Comparison of ENCODE assay signal across 12 cellular contexts in the genomic region with DNA sequence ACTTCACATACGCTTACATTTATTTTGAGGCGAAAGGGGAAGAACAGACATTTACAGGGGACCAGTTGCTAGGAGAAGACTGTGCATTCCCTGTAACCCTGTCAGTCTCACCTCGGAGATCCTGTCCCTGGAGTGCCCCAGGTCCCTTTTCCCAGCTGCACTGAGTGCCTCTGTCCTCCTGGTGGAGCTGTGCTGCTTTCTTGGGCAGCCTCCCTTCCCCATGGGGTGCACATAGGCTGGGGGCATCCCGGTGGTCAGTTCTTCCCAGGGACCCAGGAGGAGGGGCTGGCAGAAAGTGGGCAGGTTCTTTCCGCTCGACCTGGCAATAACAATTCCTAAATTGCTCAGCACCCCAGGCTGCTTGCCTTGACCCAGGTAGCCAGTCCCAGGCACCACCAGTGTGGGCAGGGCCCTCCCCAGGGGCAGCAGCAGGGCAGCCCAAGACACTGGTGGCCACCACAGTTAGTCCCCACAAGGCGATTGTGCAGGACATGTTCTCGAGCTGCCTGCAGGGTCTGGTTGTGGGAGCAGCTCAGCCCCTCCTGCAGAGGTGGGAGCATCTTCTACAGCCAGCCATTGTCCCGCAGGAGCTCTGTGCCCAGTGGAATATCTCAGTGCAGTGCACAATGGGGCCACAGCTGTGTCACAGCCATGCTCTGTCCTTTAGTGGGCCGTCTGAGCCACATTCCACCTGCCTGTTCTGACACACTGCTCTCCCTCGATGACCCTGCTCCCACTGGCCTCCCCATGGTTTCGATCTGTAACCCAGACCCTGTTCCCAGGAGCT. TPM values are rescaled to one million over a fixed set of nuclear protein-coding genes. Genes with fewer than 3 reads are reported as not detected.
DNase-seq lines count a peak whose midpoint lies in the region; ATAC-seq and TF ChIP-seq lines count a peak whose summit lies in the region.
"Had no signal": no experiment of that assay in that cellular context is flagged by ENCODE, and none has a peak within 500 bp of the region (broad histone marks: within the 10 kb centered on the region; RNA-seq: fewer than 3 reads in every experiment).

No MANE protein-coding gene starts in this region.

- H3K9me2 ChIP-seq in PC-3 (replicated peaks; ENCODE audit: low read length), result no peaks in the 10 kb centered on the region
- no peaks in the 10 kb centered on the region for H3K9me2 ChIP-seq in PC-9 (ENCODE audit: insufficient read depth)

- H3K27me3 ChIP-seq in PC-3 (ENCODE audit: low read length) (no peaks in the 10 kb centered on the region), PC-9 (ENCODE audit: insufficient read depth, low read depth) (peaks cover 18% of the 10 kb centered on the region)
- H3K27me3 ChIP-seq: breast epithelium had no signal

- H3F3A ChIP-seq in PC-3 (ENCODE audit: low read length, unreplicated experiment), result no peaks in the 10 kb centered on the region
- no peaks in the 10 kb centered on the region for H3F3A ChIP-seq in PC-9 (ENCODE audit: insufficient read depth, low read depth)

- no peak overlapping the region for H2AFZ ChIP-seq in PC-3 (ENCODE audit: low read length)
- no peak overlapping the region for H2AFZ ChIP-seq in PC-9

- no peak overlapping the region for H3K9ac ChIP-seq in PC-3 (ENCODE audit: low read length)

- peaks cover 7% of the 10 kb centered on the region for H3K4me1 ChIP-seq in PC-3 (ENCODE audit: insufficient read depth, low read length)
- no peaks in the 10 kb centered on the region for H3K4me1 ChIP-seq in PC-9 (replicated peaks; ENCODE audit: insufficient read depth)
- H3K4me1 ChIP-seq: breast epithelium had no signal

- CTCF ChIA-PET in PC-3 (lab: Charles Lee) (no interaction called here), PC-9 (lab: Charles Lee) (no interaction called here)

- H3K4me3 Mint-ChIP-seq in activated naive CD8-positive, alpha-beta T cell treated with anti-CD3 and anti-CD28 coated beads, Interleukin-2, amount 10 ng/mL, durations not matched to agents 7 days and 5 days, result no peak overlapping the region
- no peak overlapping the region for H3K4me3 Mint-ChIP-seq in activated naive CD8-positive, alpha-beta T cell treated with anti-CD3 and anti-CD28 coated beads for 36 hours

- H3K9me3 Mint-ChIP-seq in activated naive CD8-positive, alpha-beta T cell treated with anti-CD3 and anti-CD28 coated beads, Interleukin-2, amount 10 ng/mL, durations not matched to agents 7 days and 5 days, result no peaks in the 10 kb centered on the region
- no peaks in the 10 kb centered on the region for H3K9me3 Mint-ChIP-seq in activated naive CD8-positive, alpha-beta T cell treated with anti-CD3 and anti-CD28 coated beads for 36 hours

- H3K36me3 Mint-ChIP-seq in activated naive CD8-positive, alpha-beta T cell treated with anti-CD3 and anti-CD28 coated beads, Interleukin-2, amount 10 ng/mL, durations not matched to agents 7 days and 5 days, result peaks cover 24% of the 10 kb centered on the region
- peaks cover 29% of the 10 kb centered on the region for H3K36me3 Mint-ChIP-seq in activated naive CD8-positive, alpha-beta T cell treated with anti-CD3 and anti-CD28 coated beads for 36 hours

- H3K9me3 ChIP-seq in PC-3 (ENCODE audit: low read length) (no peaks in the 10 kb centered on the region), PC-9 (ENCODE audit: insufficient read depth, low read depth) (no peaks in the 10 kb centered on the region)
- H3K9me3 ChIP-seq: breast epithelium had no signal

- no peak for ATAC-seq in activated naive CD8-positive, alpha-beta T cell treated with anti-CD3 and anti-CD28 coated beads, Interleukin-2, amount 10 ng/mL, durations not matched to agents 7 days and 5 days (ENCODE audit: low read depth)
- ATAC-seq in PC-3, result no peak
- no peak for ATAC-seq in HG02642 (IDR thresholded peaks at IDR 0.05; ENCODE audit: poor library complexity, unreplicated experiment)

- peaks cover 52% of the 10 kb centered on the region for H3K4me1 Mint-ChIP-seq in activated naive CD8-positive, alpha-beta T cell treated with anti-CD3 and anti-CD28 coated beads, Interleukin-2, amount 10 ng/mL, durations not matched to agents 7 days and 5 days
- peaks cover 57% of the 10 kb centered on the region for H3K4me1 Mint-ChIP-seq in activated naive CD8-positive, alpha-beta T cell treated with anti-CD3 and anti-CD28 coated beads for 36 hours

- H3K79me2 ChIP-seq in PC-3 (ENCODE audit: low read length), result no peaks in the 10 kb centered on the region
- H3K79me2 ChIP-seq in PC-9 (ENCODE audit: low read depth), result no peaks in the 10 kb centered on the region

- H3K27ac ChIP-seq in PC-3 (ENCODE audit: low read length) (no peak overlapping the region), PC-9 (no peak overlapping the region)
- H3K27ac ChIP-seq: breast epithelium had no signal

- POLR2A ChIA-PET in activated naive CD8-positive, alpha-beta T cell treated with anti-CD3 and anti-CD28 coated beads, Interleukin-2, amount 10 ng/mL, durations not matched to agents 7 days and 5 days (lab: Charles Lee), result interaction anchor here (1.0 to 1.5 kb wide), 6 partner anchors 12 to 33 kb away, joined by 3 to 4 read pairs (median 4); no protein-coding TSS in a partner anchor
- POLR2A ChIA-PET in PC-3 (lab: Charles Lee; ENCODE audit: unreplicated experiment), result no interaction called here
- POLR2A ChIA-PET in PC-9 (lab: Charles Lee; ENCODE audit: unreplicated experiment), result no interaction called here

- peaks cover 4% of the 10 kb centered on the region for H3K36me3 ChIP-seq in PC-3 (ENCODE audit: low read depth, low read length)
- H3K36me3 ChIP-seq in PC-9 (ENCODE audit: low read depth), result no peaks in the 10 kb centered on the region
- H3K36me3 ChIP-seq: breast epithelium had no signal

- intact Hi-C loops in PC-3 (cut with micrococcal nuclease), result no loop called here
- intact Hi-C loops in PC-9 (cut with micrococcal nuclease; ENCODE audit: unreplicated experiment), result no loop called here

- H3K27me3 Mint-ChIP-seq in activated naive CD8-positive, alpha-beta T cell treated with anti-CD3 and anti-CD28 coated beads, Interleukin-2, amount 10 ng/mL, durations not matched to agents 7 days and 5 days, result no peaks in the 10 kb centered on the region
- H3K27me3 Mint-ChIP-seq in activated naive CD8-positive, alpha-beta T cell treated with anti-CD3 and anti-CD28 coated beads for 36 hours, result no peaks in the 10 kb centered on the region

- H3K4me3 ChIP-seq in PC-3 (ENCODE audit: low read length), result no peak overlapping the region
- H3K4me3 ChIP-seq in fibroblast of villous mesenchyme (ENCODE audit: low read depth, low read length), result no peak overlapping the region
- H3K4me3 ChIP-seq in PC-9, result no peak overlapping the region
- H3K4me3 ChIP-seq: breast epithelium had no signal

- H3K4me2 ChIP-seq in PC-3 (ENCODE audit: low read length) (no peak overlapping the region), PC-9 (no peak overlapping the region)

- peak; percentile 29 for DNase-seq in activated naive CD8-positive, alpha-beta T cell treated with anti-CD3 and anti-CD28 coated beads, Interleukin-2, amount 10 ng/mL, durations not matched to agents 7 days and 5 days
- no peak for DNase-seq in activated naive CD8-positive, alpha-beta T cell treated with anti-CD3 and anti-CD28 coated beads for 36 hours
- DNase-seq in PC-3 (no peak), fibroblast of villous mesenchyme (ENCODE audit: low read depth) (no peak), superior temporal gyrus (ENCODE audit: extremely low spot score) (peak; percentile 49), PC-9 (no peak), NCI-H2227 (lab: John Stamatoyannopoulos, UW; ENCODE audit: unreplicated experiment) (no peak)
- DNase-seq: NCI-H774; stimulated activated naive CD4-positive, alpha-beta T cell treated with Interleukin-2 at 50 U/mL for 16 hours; T-helper 1 cell had no signal

- TF ChIP-seq CTCF in PC-3 (conservative IDR thresholded peaks at IDR 0.05; ENCODE audit: low read depth, low read length) (peak; percentile 38; the same call in 1 of the 2 replicates), fibroblast of villous mesenchyme (IDR thresholded peaks at IDR 0.05; ENCODE audit: insufficient read depth, low read depth, low read length) (peak; percentile 39), PC-9 (conservative IDR thresholded peaks at IDR 0.05) (no peak)

- peak overlapping the region; percentile 26 for H3K27ac Mint-ChIP-seq in activated naive CD8-positive, alpha-beta T cell treated with anti-CD3 and anti-CD28 coated beads, Interleukin-2, amount 10 ng/mL, durations not matched to agents 7 days and 5 days
- no peak overlapping the region for H3K27ac Mint-ChIP-seq in activated naive CD8-positive, alpha-beta T cell treated with anti-CD3 and anti-CD28 coated beads for 36 hours

- BruUV-seq in PC-3 (replicated peaks; lab: Mats Ljungman, UMichigan), result no TSS peak
- no TSS peak for BruUV-seq in PC-9 (replicated peaks; lab: Mats Ljungman, UMichigan)

- no peaks in the 10 kb centered on the region for H4K20me1 ChIP-seq in PC-3 (ENCODE audit: low read length)
- no peaks in the 10 kb centered on the region for H4K20me1 ChIP-seq in PC-9 (ENCODE audit: insufficient read depth)

RNA-seq across cellular contexts. Expression of gene APBA2, which starts 36.3 kb away (rescaled TPM):
- 10 to 100 TPM; 65.1 to 66.0 TPM for total RNA-seq in activated naive CD8-positive, alpha-beta T cell treated with anti-CD3 and anti-CD28 coated beads, Interleukin-2, amount 10 ng/mL, durations not matched to agents 7 days and 5 days
- 10 to 100 TPM; 29.2 to 34.1 TPM for total RNA-seq in activated naive CD8-positive, alpha-beta T cell treated with anti-CD3 and anti-CD28 coated beads for 36 hours
- total RNA-seq in PC-3 (2014; rRNA removed) (61.7 and 69.7 TPM in 2 replicates), fibroblast of villous mesenchyme (4.7 and 10.0 TPM in 2 replicates), PC-9 (2021) (not detected in 2 replicates)

Comparison
In these comparisons a context has a peak if more than half of its experiments do, and no peak if none do; other contexts are left out.
1. DNase-seq: peak in activated naive CD8-positive, alpha-beta T cell treated with anti-CD3 and anti-CD28 coated beads, Interleukin-2, amount 10 ng/mL, durations not matched to agents 7 days and 5 days (single experiment) and superior temporal gyrus (single experiment); none in activated naive CD8-positive, alpha-beta T cell treated with anti-CD3 and anti-CD28 coated beads for 36 hours (single experiment), PC-3 (single experiment), fibroblast of villous mesenchyme (single experiment), PC-9 (0 of 2) and NCI-H2227 (single experiment).